Comparison of ENCODE assay signal across 8 cellular contexts in the genomic region with DNA sequence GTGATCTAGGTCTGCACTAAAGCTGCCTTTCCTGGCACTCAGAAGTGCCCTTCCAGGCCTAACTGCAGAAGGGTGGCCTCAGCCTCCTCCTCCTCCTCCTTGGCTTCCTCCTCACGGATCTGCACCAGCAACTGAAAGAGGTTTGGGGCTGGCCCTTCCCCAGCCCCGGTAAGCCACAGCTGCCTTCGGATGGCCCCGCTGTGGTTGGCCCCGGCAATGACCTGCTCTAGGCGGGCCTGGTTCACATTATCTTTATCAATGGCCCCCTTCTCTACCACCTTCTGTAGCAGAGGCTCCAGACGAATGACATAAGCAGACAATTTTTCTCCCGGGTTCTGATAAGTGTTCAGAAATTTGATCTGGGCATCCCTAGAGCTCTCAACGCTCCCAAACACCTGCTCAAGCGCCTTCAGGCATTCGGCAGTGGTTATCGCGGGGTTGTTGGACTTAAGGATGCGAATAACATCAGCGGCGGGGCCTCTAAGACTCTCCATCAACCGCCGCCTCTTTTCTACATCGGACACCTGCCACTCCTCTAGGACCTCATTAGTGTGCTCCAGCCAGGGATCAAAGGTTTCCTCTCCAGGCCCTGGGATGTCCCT. TPM values are rescaled to one million over a fixed set of nuclear protein-coding genes. Genes with fewer than 3 reads are reported as not detected.
DNase-seq lines count a peak whose midpoint lies in the region; ATAC-seq, FAIRE-seq and TF ChIP-seq lines count a peak whose summit lies in the region.

No MANE protein-coding gene starts in this region.

- no peak overlapping the region for H3K27ac ChIP-seq in Karpas-422 (ENCODE audit: low read length)
- no peak overlapping the region for H3K27ac ChIP-seq in ectodermal cell (ENCODE audit: insufficient read depth, low read depth, low read length, poor library complexity, severe bottlenecking)

- H3K9me3 ChIP-seq in Karpas-422 (ENCODE audit: low read length) (no peaks in the 10 kb centered on the region), T-helper 17 cell (ENCODE audit: control insufficient read depth, low read length, poor library complexity, severe bottlenecking) (no peaks in the 10 kb centered on the region), ectodermal cell (ENCODE audit: control insufficient read depth, low read length) (no peaks in the 10 kb centered on the region)

- H3K27me3 Mint-ChIP-seq in T-helper 17 cell (no peaks in the 10 kb centered on the region), naive B cell (no peaks in the 10 kb centered on the region)

- H3K27me3 ChIP-seq in Karpas-422 (ENCODE audit: low read length): no peaks in the 10 kb centered on the region
- H3K27me3 ChIP-seq in ectodermal cell (ENCODE audit: control insufficient read depth, insufficient read depth, low read length, poor library complexity, severe bottlenecking): no peaks in the 10 kb centered on the region

- peaks cover 7% of the 10 kb centered on the region; the same call in 1 of the 2 replicates for H4K20me1 ChIP-seq in Karpas-422 (ENCODE audit: insufficient read depth, low read depth, low read length)

- peak overlapping the region; percentile 76 for H3K9ac ChIP-seq in Karpas-422 (ENCODE audit: low read length)

- H3K9me2 ChIP-seq in Karpas-422 (replicated peaks; ENCODE audit: insufficient read depth, low read length): no peaks in the 10 kb centered on the region

- peak overlapping the region; percentile 98 for H3K27ac Mint-ChIP-seq in T-helper 17 cell
- H3K27ac Mint-ChIP-seq in naive B cell: peak overlapping the region; percentile 17 to 98 (median 91)

- CTCF ChIA-PET in HEK293T (lab: Yijun Ruan, JAX): interaction anchor here (0.6 to 1.6 kb wide), 4 partner anchors 16 to 113 kb away, joined by 3 to 6 read pairs (median 4); no protein-coding TSS in a partner anchor

- POLR2A ChIA-PET in HEK293T (lab: Yijun Ruan, JAX): interaction anchor here (0.8 to 2.1 kb wide), 9 partner anchors 11 to 180 kb away, joined by 3 to 9 read pairs (median 3); a partner anchor contains a TSS

- H3K9me3 Mint-ChIP-seq in naive B cell: no peaks in the 10 kb centered on the region

- peaks cover 33% of the 10 kb centered on the region for H3K4me1 Mint-ChIP-seq in T-helper 17 cell
- peaks cover 21 to 31% (median 22%) of the 10 kb centered on the region in 3 donors for H3K4me1 Mint-ChIP-seq in naive B cell

- ATAC-seq in T-helper 17 cell: peak; percentile 13
- no peak for ATAC-seq in naive B cell (ENCODE audit: low read depth in 2 of 2)
- no peak for ATAC-seq in GM18870 (IDR thresholded peaks at IDR 0.05; ENCODE audit: unreplicated experiment)

- peaks cover 7% of the 10 kb centered on the region; the same call in 1 of the 2 replicates for H3K36me3 ChIP-seq in Karpas-422 (ENCODE audit: insufficient read depth, low read length)
- no peaks in the 10 kb centered on the region for H3K36me3 ChIP-seq in ectodermal cell (ENCODE audit: control insufficient read depth, insufficient read depth, low read length)

- H3K79me2 ChIP-seq in Karpas-422 (ENCODE audit: low read length): peaks cover 13% of the 10 kb centered on the region

- H3K4me1 ChIP-seq in Karpas-422 (ENCODE audit: low read length) (peaks cover 26% of the 10 kb centered on the region), ectodermal cell (ENCODE audit: control insufficient read depth, insufficient read depth, low read length) (peaks cover 15% of the 10 kb centered on the region)

- DNase-seq in GM10266 (ENCODE audit: extremely low spot score) (peak; percentile 70), Karpas-422 (no peak), T-helper 17 cell (no peak), naive B cell (peak; percentile 16), urothelium cell line (ENCODE audit: low spot score) (peak; percentile 64), HEK293T (ENCODE audit: extremely low spot score) (no peak)

- FAIRE-seq in urothelium cell line (lab: Jason Lieb, UNC): no peak

- WGBS in ectodermal cell, 2 experiments: 1 to 2% methylated on average over 19 of the region's 19 CpGs

- peak overlapping the region; percentile 99 for H3K4me3 Mint-ChIP-seq in T-helper 17 cell
- peak overlapping the region; percentile 91 to 99 (median 97) for H3K4me3 Mint-ChIP-seq in naive B cell

- H3K36me3 Mint-ChIP-seq in T-helper 17 cell (ENCODE audit: low read depth) (peaks cover 8% of the 10 kb centered on the region), naive B cell (peaks cover 4 to 6% of the 10 kb centered on the region in 2 donors)

- no peak overlapping the region for H2AFZ ChIP-seq in Karpas-422 (ENCODE audit: low read length)

- H3K4me2 ChIP-seq in Karpas-422 (ENCODE audit: low read depth, low read length, poor library complexity, severe bottlenecking): peak overlapping the region; percentile 91

- H3K4me3 ChIP-seq in Karpas-422 (ENCODE audit: low read length) (peak overlapping the region; percentile 86), ectodermal cell (ENCODE audit: insufficient read depth, low read depth, low read length) (peak overlapping the region; percentile 90)

- peak; percentile 5 for TF ChIP-seq CTCF in GM10266 (IDR thresholded peaks at IDR 0.05; ENCODE audit: control insufficient read depth, insufficient read depth, low read depth, missing control alignments)

TF ChIP-seq in HEK293T, 16 proteins besides CTCF, POLR2A, EP300 and RAD21:
- TF ChIP-seq SP1 (IDR thresholded peaks at IDR 0.05): no peak
- TF ChIP-seq BHLHE40 (IDR thresholded peaks at IDR 0.05; ENCODE audit: borderline replicate concordance): no peak
- TF ChIP-seq ZNF384 (IDR thresholded peaks at IDR 0.05): no peak
- TF ChIP-seq HDGF (IDR thresholded peaks at IDR 0.05; ENCODE audit: borderline replicate concordance): no peak
- TF ChIP-seq, protein P1, sequence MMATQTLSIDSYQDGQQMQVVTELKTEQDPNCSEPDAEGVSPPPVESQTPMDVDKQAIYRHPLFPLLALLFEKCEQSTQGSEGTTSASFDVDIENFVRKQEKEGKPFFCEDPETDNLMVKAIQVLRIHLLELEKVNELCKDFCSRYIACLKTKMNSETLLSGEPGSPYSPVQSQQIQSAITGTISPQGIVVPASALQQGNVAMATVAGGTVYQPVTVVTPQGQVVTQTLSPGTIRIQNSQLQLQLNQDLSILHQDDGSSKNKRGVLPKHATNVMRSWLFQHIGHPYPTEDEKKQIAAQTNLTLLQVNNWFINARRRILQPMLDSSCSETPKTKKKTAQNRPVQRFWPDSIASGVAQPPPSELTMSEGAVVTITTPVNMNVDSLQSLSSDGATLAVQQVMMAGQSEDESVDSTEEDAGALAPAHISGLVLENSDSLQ (IDR thresholded peaks at IDR 0.05): no peak
- TF ChIP-seq ARNT (IDR thresholded peaks at IDR 0.05): no peak
- no peak for TF ChIP-seq NFRKB (IDR thresholded peaks at IDR 0.05)
- no peak for TF ChIP-seq FOXK2 (IDR thresholded peaks at IDR 0.05)
- no peak for TF ChIP-seq FOXM1 (IDR thresholded peaks at IDR 0.05; ENCODE audit: borderline replicate concordance)
- TF ChIP-seq CTBP1 (IDR thresholded peaks at IDR 0.05; ENCODE audit: borderline replicate concordance): no peak
- no peak for TF ChIP-seq LEF1 (IDR thresholded peaks at IDR 0.05; ENCODE audit: borderline replicate concordance)
- TF ChIP-seq SUZ12 (IDR thresholded peaks at IDR 0.05): no peak
- no peak for TF ChIP-seq L3MBTL2 (conservative IDR thresholded peaks at IDR 0.05)
- no peak for TF ChIP-seq FOXA1 (IDR thresholded peaks at IDR 0.05)
- no peak for TF ChIP-seq ELF4 (IDR thresholded peaks at IDR 0.05)
- TF ChIP-seq TARDBP (IDR thresholded peaks at IDR 0.05): no peak

RNA-seq across cellular contexts. Expression of a gene that starts 1.5 kb away (rescaled TPM):
- total RNA-seq in Karpas-422 (2014; rRNA removed; shearing (Covaris generic); ENCODE audit: low replicate concordance): 7.4 and 7.7 TPM in 2 replicates
- 10 to 100 TPM; 42.0 to 53.7 TPM for total RNA-seq in T-helper 17 cell
- 74.3 TPM for polyA plus RNA-seq in ectodermal cell (2013, experiment 1 of 4)
- polyA plus RNA-seq in ectodermal cell (2013, experiment 2 of 4): 72.1 TPM
- 62.6 TPM for polyA plus RNA-seq in ectodermal cell (2013, experiment 3 of 4)
- polyA plus RNA-seq in ectodermal cell (2013, experiment 4 of 4): 74.7 TPM
- polyA plus RNA-seq in naive B cell (ENCODE audit: low read depth in 6 of 6): 10 to 100 TPM; 10.6 to 19.7 (median 15.4) TPM

Comparison
In these comparisons a context has a peak if more than half of its experiments do, and no peak if none do; other contexts are left out.
1. DNase-seq: peak in GM10266 (single experiment), naive B cell (single experiment) and urothelium cell line (single experiment); none in Karpas-422 (single experiment), T-helper 17 cell (0 of 3) and HEK293T (single experiment).